Comparison of ENCODE assay signal across 24 cellular contexts in genomic region chr1:46961066-46961758, GRCh38. TPM values are rescaled to one million over a fixed set of nuclear protein-coding genes. Genes with fewer than 3 reads are reported as not detected.
DNase-seq lines count a peak whose midpoint lies in the region; ATAC-seq, FAIRE-seq and TF ChIP-seq lines count a peak whose summit lies in the region.
"Had no signal": no experiment of that assay in that cellular context is flagged by ENCODE, and none has a peak within 500 bp of the region (broad histone marks: within the 10 kb centered on the region; RNA-seq: fewer than 3 reads in every experiment).

No MANE protein-coding gene starts in this region.

- H3K36me3 Mint-ChIP-seq in stimulated activated effector memory CD8-positive, alpha-beta T cell treated with anti-CD3 and anti-CD28 coated beads, Interleukin-12 subunit alpha, Interleukin-12 subunit beta, amount 100 ng/mL, for 72 hours, result no peaks in the 10 kb centered on the region
- H3K36me3 Mint-ChIP-seq: CD14-positive monocyte; CD4-positive, alpha-beta memory T cell; IgD-negative memory B cell had no signal

- no peak for FAIRE-seq in HepG2 (lab: Jason Lieb, UNC)

- H3K4me2 ChIP-seq in HepG2 (ENCODE audit: low read depth, low read length), result no peak overlapping the region
- H3K4me2 ChIP-seq: BLaER1 had no signal

- no peak for TF ChIP-seq RAD21 in liver (IDR thresholded peaks at IDR 0.05)
- TF ChIP-seq RAD21 in HepG2 (CRISPR knock-in tag; IDR thresholded peaks at IDR 0.05), result no peak

- no peaks in the 10 kb centered on the region for H4K20me1 ChIP-seq in HepG2 (ENCODE audit: insufficient read depth, low read length)
- H4K20me1 ChIP-seq: BLaER1 had no signal

- intact Hi-C loops in HepG2 (cut with micrococcal nuclease; ENCODE audit: unreplicated experiment), result no loop called here

- H3K4me3 ChIP-seq in liver (ENCODE audit: low read depth in 1 of 3, low read length in 3 of 3) (no peak overlapping the region), HepG2 (replicated peaks in 1 of 3; ENCODE audit: insufficient read depth in 1 of 3, low read depth in 2 of 3, low read length in 3 of 3) (no peak overlapping the region)
- H3K4me3 ChIP-seq: BLaER1, GM23248, HAP-1 had no signal

- H3K4me3 Mint-ChIP-seq in stimulated activated effector memory CD8-positive, alpha-beta T cell treated with anti-CD3 and anti-CD28 coated beads, Interleukin-12 subunit alpha, Interleukin-12 subunit beta, amount 100 ng/mL, for 72 hours, result no peak overlapping the region
- H3K4me3 Mint-ChIP-seq: CD14-positive monocyte; CD4-positive, alpha-beta memory T cell; IgD-negative memory B cell had no signal

- TF ChIP-seq CTCF in liver (IDR thresholded peaks at IDR 0.05; ENCODE audit: low read depth, low read length, missing input control), result no peak
- TF ChIP-seq CTCF in HepG2 (CRISPR knock-in tag; IDR thresholded peaks at IDR 0.05), result no peak

- no peak for DNase-seq in HepG2 (ENCODE audit: low spot score)
- DNase-seq in left kidney (ENCODE audit: low read depth, low spot score), result peak; percentile 38
- no peak for DNase-seq in stimulated activated effector memory CD8-positive, alpha-beta T cell treated with anti-CD3 and anti-CD28 coated beads, Interleukin-12 subunit alpha, Interleukin-12 subunit beta, amount 100 ng/mL, for 72 hours (ENCODE audit: low spot score in 2 of 2)
- no peak for DNase-seq in NCI-H1694 (lab: John Stamatoyannopoulos, UW)
- DNase-seq in cortex of kidney (lab: John Stamatoyannopoulos, UW), result no peak
- DNase-seq: 8988T; CD4-positive, alpha-beta memory T cell; DMS153; DMS79; GDM1; GM23248 had no signal

- in situ Hi-C loops in HepG2 (cut with HindIII; ENCODE audit: extremely low pct_ligation_motif_present, low pct_unique_long_range_greater_than_20kb), result no loop called here

- H3K9ac ChIP-seq in liver (ENCODE audit: low read depth in 1 of 2, low read length in 2 of 2), result no peak overlapping the region
- H3K9ac ChIP-seq in HepG2 (ENCODE audit: insufficient read depth, low read depth, low read length), result no peak overlapping the region
- H3K9ac ChIP-seq: BLaER1, GM23248 had no signal

- no peak overlapping the region for H3K27ac Mint-ChIP-seq in stimulated activated effector memory CD8-positive, alpha-beta T cell treated with anti-CD3 and anti-CD28 coated beads, Interleukin-12 subunit alpha, Interleukin-12 subunit beta, amount 100 ng/mL, for 72 hours
- H3K27ac Mint-ChIP-seq: CD14-positive monocyte; CD4-positive, alpha-beta memory T cell; IgD-negative memory B cell had no signal

- 65% methylated on average over 2 of the region's 2 CpGs for WGBS in liver
- WGBS in HepG2 (ENCODE audit: low lambda C conversion rate), result 38% methylated on average over 2 of the region's 2 CpGs

- ATAC-seq in HepG2, result no peak
- ATAC-seq in stimulated activated effector memory CD8-positive, alpha-beta T cell treated with anti-CD3 and anti-CD28 coated beads, Interleukin-12 subunit alpha, Interleukin-12 subunit beta, amount 100 ng/mL, for 72 hours, result peak; percentile 51
- ATAC-seq in GM21515 (IDR thresholded peaks at IDR 0.05; ENCODE audit: unreplicated experiment), result no peak
- no peak for ATAC-seq in GM21367 (IDR thresholded peaks at IDR 0.05; ENCODE audit: unreplicated experiment)

- no peaks in the 10 kb centered on the region for H3K79me2 ChIP-seq in HepG2 (ENCODE audit: insufficient read depth, low read length)

- peaks cover 0 to 9% (median 6%) of the 10 kb centered on the region in 4 donors for H3K4me1 ChIP-seq in liver (ENCODE audit: control insufficient read depth in 4 of 4, insufficient read depth in 4 of 4, low read length in 3 of 4)
- H3K4me1 ChIP-seq in HepG2 (ENCODE audit: insufficient read depth, low read length), result no peaks in the 10 kb centered on the region
- H3K4me1 ChIP-seq: BLaER1, HAP-1 had no signal

- H3K27me3 ChIP-seq in liver (ENCODE audit: control insufficient read depth in 4 of 4, insufficient read depth in 4 of 4, low read length in 3 of 4) (no peaks in the 10 kb centered on the region), HepG2 (ENCODE audit: control insufficient read depth in 1 of 2, insufficient read depth in 2 of 2, low read length in 2 of 2) (no peaks in the 10 kb centered on the region)
- H3K27me3 ChIP-seq: BLaER1 had no signal

- no peak overlapping the region for H2AFZ ChIP-seq in HepG2 (ENCODE audit: low read length)
- H2AFZ ChIP-seq: GM23248 had no signal

- H3K27ac ChIP-seq in liver (ENCODE audit: low read depth in 1 of 2, low read length in 2 of 2), result peak overlapping the region; percentile 59 to 73
- H3K27ac ChIP-seq in HepG2 (ENCODE audit: extremely low read length, insufficient read depth, low read length), result no peak overlapping the region
- H3K27ac ChIP-seq: BLaER1, GM23248, HL-60 had no signal

- POLR2A ChIA-PET in HepG2 (lab: Yijun Ruan, JAX), result no interaction called here

- TF ChIP-seq EP300 in HepG2 (IDR thresholded peaks at IDR 0.05; ENCODE audit: low read depth in 2 of 2, low read length in 2 of 2) (no peak), HepG2 (CRISPR knock-in tag; IDR thresholded peaks at IDR 0.05; ENCODE audit: borderline replicate concordance) (no peak)

- no peaks in the 10 kb centered on the region for H3K9me3 Mint-ChIP-seq in stimulated activated effector memory CD8-positive, alpha-beta T cell treated with anti-CD3 and anti-CD28 coated beads, Interleukin-12 subunit alpha, Interleukin-12 subunit beta, amount 100 ng/mL, for 72 hours

- no peaks in the 10 kb centered on the region for H3K4me1 Mint-ChIP-seq in stimulated activated effector memory CD8-positive, alpha-beta T cell treated with anti-CD3 and anti-CD28 coated beads, Interleukin-12 subunit alpha, Interleukin-12 subunit beta, amount 100 ng/mL, for 72 hours
- H3K4me1 Mint-ChIP-seq: CD14-positive monocyte; CD4-positive, alpha-beta memory T cell; IgD-negative memory B cell had no signal

- no peak for TF ChIP-seq POLR2A in HepG2 (IDR thresholded peaks at IDR 0.05; ENCODE audit: insufficient read depth in 1 of 2, low read depth in 2 of 2, low read length in 2 of 2)

- CTCF ChIA-PET in HepG2 (lab: Yijun Ruan, JAX; ENCODE audit: low intra/inter-chr PET ratio, low total read pairs), result no interaction called here

- no TSS peak for BruUV-seq in HepG2 (replicated peaks; lab: Mats Ljungman, UMichigan)

- H3K36me3 ChIP-seq in liver (ENCODE audit: control insufficient read depth in 4 of 4, insufficient read depth in 3 of 4, low read depth in 1 of 4, low read length in 3 of 4) (no peaks in the 10 kb centered on the region), HepG2 (replicated peaks in 1 of 2; ENCODE audit: control insufficient read depth in 1 of 2, insufficient read depth in 2 of 2, low read length in 2 of 2) (no peaks in the 10 kb centered on the region)
- H3K36me3 ChIP-seq: BLaER1, HAP-1 had no signal

- H3K9me3 ChIP-seq in liver (ENCODE audit: control insufficient read depth in 4 of 4, low read length in 3 of 4) (no peaks in the 10 kb centered on the region), HepG2 (ENCODE audit: low read length) (no peaks in the 10 kb centered on the region)
- H3K9me3 ChIP-seq: HAP-1 had no signal

TF ChIP-seq in liver, 16 proteins besides CTCF, POLR2A, EP300 and RAD21:
- TF ChIP-seq HNF4A (conservative IDR thresholded peaks at IDR 0.05) (peak in 1 of 2 donors; percentile 46), JUND (IDR thresholded peaks at IDR 0.05) (no peak), RXRA (IDR thresholded peaks at IDR 0.05) (no peak), MAX (IDR thresholded peaks at IDR 0.05) (no peak)

TF ChIP-seq in HepG2, 621 proteins besides CTCF, POLR2A, EP300 and RAD21:
- no peak for TF ChIP-seq ZNF296 (CRISPR knock-in tag; conservative IDR thresholded peaks at IDR 0.05)
- TF ChIP-seq U2AF2 (IDR thresholded peaks at IDR 0.05; ENCODE audit: low read depth, low read length), result no peak
- no peak for TF ChIP-seq ZNF235 (CRISPR knock-in tag; IDR thresholded peaks at IDR 0.05; ENCODE audit: borderline replicate concordance)
- TF ChIP-seq KAT7 (CRISPR knock-in tag; IDR thresholded peaks at IDR 0.05; ENCODE audit: borderline replicate concordance), result no peak

RNA-seq across cellular contexts. Expression of gene CYP4A11, which starts 19.9 kb away (rescaled TPM):
- total RNA-seq in liver, result 100 to 1,000 TPM; 190 to 457 TPM
- polyA plus RNA-seq in liver, result 100 to 1,000 TPM; 309 to 582 TPM
- total RNA-seq in HepG2 (2016; rRNA removed; fragmentation: Illumina TruSeq; extraction: Trizol), result not detected in 2 replicates
- not detected in 2 replicates for total RNA-seq in HepG2 (2016; cell fraction: cytosol; rRNA removed; fragmentation: Illumina TruSeq; extraction: Trizol; ENCODE audit: low read depth)
- not detected in 2 replicates for total RNA-seq in HepG2 (2016; cell fraction: insoluble cytoplasmic fraction; rRNA removed; fragmentation: Illumina TruSeq; extraction: Trizol)
- total RNA-seq in HepG2 (2016; cell fraction: membrane; rRNA removed; fragmentation: Illumina TruSeq; extraction: Trizol), result not detected in 2 replicates
- total RNA-seq in HepG2 (2016; cell fraction: nucleus; rRNA removed; fragmentation: Illumina TruSeq; extraction: Trizol), result not detected in 2 replicates
- polyA plus RNA-seq in HepG2 (2011; rRNA removed), result not detected in 2 replicates
- polyA plus RNA-seq in HepG2 (2011; cell fraction: cytosol; rRNA removed), result not detected in 2 replicates
- not detected in 2 replicates for polyA plus RNA-seq in HepG2 (2011; cell fraction: nucleus; rRNA removed)
- polyA plus RNA-seq in HepG2 (2012), result 0.50 TPM in 1 of 2 replicates, not detected in the other
- not detected in 2 replicates for polyA plus RNA-seq in HepG2 (2016; cell fraction: cytosol; fragmentation: Illumina TruSeq; extraction: Trizol; ENCODE audit: low read depth)
- polyA plus RNA-seq in HepG2 (2016; cell fraction: insoluble cytoplasmic fraction; fragmentation: Illumina TruSeq; extraction: Trizol; ENCODE audit: low read depth), result not detected in 2 replicates
- polyA plus RNA-seq in HepG2 (2016; cell fraction: membrane; fragmentation: Illumina TruSeq; extraction: Trizol; ENCODE audit: low read depth), result not detected in 2 replicates
- not detected in 2 replicates for polyA plus RNA-seq in HepG2 (2016; cell fraction: nucleus; fragmentation: Illumina TruSeq; extraction: Trizol; ENCODE audit: insufficient read depth, low read depth)
- polyA minus RNA-seq in HepG2 (2011; rRNA and poly(A)+ RNA removed; ENCODE audit: low replicate concordance), result not detected in 2 replicates
- polyA minus RNA-seq in HepG2 (2011; cell fraction: cytosol; rRNA and poly(A)+ RNA removed), result not detected in 2 replicates
- not detected in 2 replicates for polyA minus RNA-seq in HepG2 (2011; cell fraction: nucleus; rRNA and poly(A)+ RNA removed)
- total RNA-seq: A673; CD4-positive, alpha-beta memory T cell; Daoy; GM23248; H4; HT1080 had no signal
- polyA plus RNA-seq: AG04450; CD14-positive monocyte; CD4-positive, alpha-beta memory T cell; GM23248; IgD-negative memory B cell had no signal

Comparison
In these comparisons a context has a peak if more than half of its experiments do, and no peak if none do; other contexts are left out.
1. RNA of gene CYP4A11, which starts 19.9 kb away (total RNA-seq): 190 to 457 TPM in liver; not detected in HepG2; every median in the first group is over 100 times any median in the second.